In genomic region chr1:37394574-37395464, GRCh38 we compare ENCODE assay signal across 14 cellular contexts.
A peak's percentile ranks its signal among the peaks of the same experiment; 100 is the strongest.
DNase-seq lines count a peak whose midpoint lies in the region; ATAC-seq and TF ChIP-seq lines count a peak whose summit lies in the region.
"Had no signal": no experiment of that assay in that cellular context is flagged by ENCODE, and none has a peak within 500 bp of the region (broad histone marks: within the 10 kb centered on the region; RNA-seq: fewer than 3 reads in every experiment).

No MANE protein-coding gene starts in this region.

- in situ Hi-C loops in gastrocnemius medialis (cut with MboI; ENCODE audit: low sequenced_read_pairs in 4 of 4) = no loop called here

- H3K4me2 ChIP-seq in OCI-LY7 (ENCODE audit: low read length) = no peak overlapping the region

- H3K4me1 ChIP-seq in OCI-LY7 (ENCODE audit: insufficient read depth, low read length, poor library complexity, severe bottlenecking) = no peaks in the 10 kb centered on the region
- H3K4me1 ChIP-seq in iPS-20b (ENCODE audit: insufficient read depth, low read length) = peaks cover 19% of the 10 kb centered on the region; the same call in 1 of the 2 replicates
- no peaks in the 10 kb centered on the region for H3K4me1 ChIP-seq in gastrocnemius medialis
- H3K4me1 ChIP-seq: colonic mucosa had no signal

- no peaks in the 10 kb centered on the region for H3K9me2 ChIP-seq in OCI-LY7 (ENCODE audit: insufficient read depth, low read length)

- no TSS peak for BruUV-seq in OCI-LY7 (replicated peaks; lab: Mats Ljungman, UMichigan)

- DNase-seq in ELF-1 (ENCODE audit: low read depth, low spot score) = peak; percentile 73
- DNase-seq in MG63 = peak; percentile 8
- no peak for DNase-seq in OCI-LY7 (ENCODE audit: low spot score)
- no peak for DNase-seq in gastrocnemius medialis
- no peak for DNase-seq in stimulated activated CD4-positive, alpha-beta T cell treated with anti-CD3 and anti-CD28 coated beads, Interleukin-2, amount 100 ng/mL, for 24 hours
- DNase-seq in stimulated activated CD4-positive, alpha-beta T cell treated with anti-CD3 and anti-CD28 coated beads, Interleukin-4, amount 100 ng/mL, for 4 hours = no peak
- DNase-seq: activated CD4-positive, alpha-beta memory T cell treated with anti-CD3 and anti-CD28 coated beads, Interleukin-2, amount 10 ng/mL, durations not matched to agents 7 days and 5 days; CD4-positive, alpha-beta T cell; colonic mucosa; NCI-H526 treated with DMSO at 0.1 percent for 48 hours had no signal

- no peak for TF ChIP-seq POLR2A in gastrocnemius medialis (IDR thresholded peaks at IDR 0.05)

- 0 out of 2 replicates have a peak, but pooled peaks have one; percentile 17 for TF ChIP-seq CTCF in OCI-LY7 (conservative IDR thresholded peaks at IDR 0.05; ENCODE audit: low read length)
- TF ChIP-seq CTCF in gastrocnemius medialis (IDR thresholded peaks at IDR 0.05 in 4 of 5, conservative IDR thresholded peaks at IDR 0.05 in 1 of 5) = no peak

- intact Hi-C loops in OCI-LY7 (cut with micrococcal nuclease; ENCODE audit: unreplicated experiment) (no loop called here), gastrocnemius medialis (cut with DNase I; ENCODE audit: low total_unique reads) (no loop called here)

- no peaks in the 10 kb centered on the region for H3K79me2 ChIP-seq in OCI-LY7 (ENCODE audit: insufficient read depth, low read depth, low read length)

- H3K4me3 ChIP-seq in MG63 (no peak overlapping the region), OCI-LY7 (ENCODE audit: low read depth, low read length, poor library complexity, severe bottlenecking) (no peak overlapping the region), iPS-20b (ENCODE audit: low read length) (peak overlapping the region; percentile 40; the same call in 1 of the 2 replicates), gastrocnemius medialis (no peak overlapping the region)
- H3K4me3 ChIP-seq: colonic mucosa had no signal

- POLR2A ChIA-PET in OCI-LY7 (lab: Charles Lee) = no interaction called here

- peaks cover 6% of the 10 kb centered on the region; the same call in 1 of the 2 replicates for H3K27me3 ChIP-seq in MG63
- H3K27me3 ChIP-seq in iPS-20b (ENCODE audit: insufficient read depth, low read length) = peaks cover 6% of the 10 kb centered on the region; the same call in 1 of the 2 replicates
- H3K27me3 ChIP-seq in gastrocnemius medialis = peaks cover 3 to 28% (median 13%) of the 10 kb centered on the region in 3 donors
- H3K27me3 ChIP-seq: colonic mucosa had no signal

- ATAC-seq in gastrocnemius medialis (no peak), HG03095 (IDR thresholded peaks at IDR 0.05; ENCODE audit: unreplicated experiment) (no peak)
- ATAC-seq: Right ventricle myocardium inferior had no signal

- no peak overlapping the region for H3K9ac ChIP-seq in iPS-20b (ENCODE audit: low read depth, low read length)

- H3K27ac ChIP-seq in OCI-LY7 (ENCODE audit: low read depth, low read length, poor library complexity, severe bottlenecking) (no peak overlapping the region), iPS-20b (ENCODE audit: low read length) (no peak overlapping the region), gastrocnemius medialis (no peak overlapping the region)
- H3K27ac ChIP-seq: colonic mucosa, neutrophil had no signal

- no peaks in the 10 kb centered on the region for H3K36me3 ChIP-seq in MG63
- no peaks in the 10 kb centered on the region for H3K36me3 ChIP-seq in OCI-LY7 (ENCODE audit: insufficient read depth, low read length)
- no peaks in the 10 kb centered on the region for H3K36me3 ChIP-seq in iPS-20b (ENCODE audit: insufficient read depth, low read depth, low read length)
- H3K36me3 ChIP-seq in gastrocnemius medialis = no peaks in the 10 kb centered on the region
- H3K36me3 ChIP-seq: colonic mucosa, neutrophil had no signal

- CTCF ChIA-PET in OCI-LY7 (lab: Charles Lee; ENCODE audit: unreplicated experiment) = no interaction called here

- H4K20me1 ChIP-seq in OCI-LY7 (ENCODE audit: insufficient read depth, low read length) = no peaks in the 10 kb centered on the region

- H3K9me3 ChIP-seq in MG63 = no peaks in the 10 kb centered on the region
- H3K9me3 ChIP-seq in OCI-LY7 (ENCODE audit: low read length) = no peaks in the 10 kb centered on the region
- H3K9me3 ChIP-seq in iPS-20b (ENCODE audit: insufficient read depth, low read depth, low read length) = no peaks in the 10 kb centered on the region
- H3K9me3 ChIP-seq in gastrocnemius medialis = no peaks in the 10 kb centered on the region
- H3K9me3 ChIP-seq: colonic mucosa, neutrophil had no signal

- no peak overlapping the region for H2AFZ ChIP-seq in OCI-LY7 (ENCODE audit: low read length)

Comparison
In these comparisons a context has a peak if more than half of its experiments do, and no peak if none do; other contexts are left out.
1. DNase-seq: peak in ELF-1 (single experiment) and MG63 (single experiment); none in OCI-LY7 (single experiment), gastrocnemius medialis (0 of 2), stimulated activated CD4-positive, alpha-beta T cell treated with anti-CD3 and anti-CD28 coated beads, Interleukin-2, amount 100 ng/mL, for 24 hours (0 of 2) and stimulated activated CD4-positive, alpha-beta T cell treated with anti-CD3 and anti-CD28 coated beads, Interleukin-4, amount 100 ng/mL, for 4 hours (0 of 2).